In genomic region chr1:40381268-40382109, GRCh38 we compare ENCODE assay signal across 9 cellular contexts. TPM values are rescaled to one million over a fixed set of nuclear protein-coding genes. Genes with fewer than 3 reads are reported as not detected.
A peak's percentile ranks its signal among the peaks of the same experiment; 100 is the strongest.
DNase-seq lines count a peak whose midpoint lies in the region; ATAC-seq, FAIRE-seq and TF ChIP-seq lines count a peak whose summit lies in the region.
"Had no signal": no experiment of that assay in that cellular context is flagged by ENCODE, and none has a peak within 500 bp of the region (broad histone marks: within the 10 kb centered on the region; RNA-seq: fewer than 3 reads in every experiment).

No MANE protein-coding gene starts in this region.

- peak; percentile 71 for TF ChIP-seq POLR2A in GM12892 (IDR thresholded peaks at IDR 0.05; ENCODE audit: low read depth, low read length)

- peaks cover 100% of the 10 kb centered on the region for H3K36me3 Mint-ChIP-seq in activated T-helper 17 cell treated with anti-CD3 and anti-CD28 coated beads, Interleukin-2, amount 50 U/mL, for 72 hours (ENCODE audit: low read depth)
- H3K36me3 Mint-ChIP-seq in progenitor cell of endocrine pancreas (ENCODE audit: insufficient read depth): peaks cover 3% of the 10 kb centered on the region

- TF ChIP-seq CTCF in progenitor cell of endocrine pancreas (IDR thresholded peaks at IDR 0.05; ENCODE audit: unreplicated experiment): no peak

- no peaks in the 10 kb centered on the region for H3K9me3 Mint-ChIP-seq in activated T-helper 17 cell treated with anti-CD3 and anti-CD28 coated beads, Interleukin-2, amount 50 U/mL, for 72 hours
- no peaks in the 10 kb centered on the region for H3K9me3 Mint-ChIP-seq in progenitor cell of endocrine pancreas (ENCODE audit: low read depth)

- H3K27ac Mint-ChIP-seq in activated T-helper 17 cell treated with anti-CD3 and anti-CD28 coated beads, Interleukin-2, amount 50 U/mL, for 72 hours: peak overlapping the region; percentile 99
- peak overlapping the region; percentile 26 for H3K27ac Mint-ChIP-seq in progenitor cell of endocrine pancreas

- ATAC-seq in HG03175 (IDR thresholded peaks at IDR 0.05; ENCODE audit: unreplicated experiment) (peak; percentile 38), HG03439 (IDR thresholded peaks at IDR 0.05; ENCODE audit: unreplicated experiment) (no peak), HG02610 (IDR thresholded peaks at IDR 0.05; ENCODE audit: unreplicated experiment) (no peak)
- ATAC-seq in activated T-helper 17 cell treated with anti-CD3 and anti-CD28 coated beads, Interleukin-2, amount 50 U/mL, for 72 hours (replicated peaks): peak; percentile 12

- H3K4me1 Mint-ChIP-seq in activated T-helper 17 cell treated with anti-CD3 and anti-CD28 coated beads, Interleukin-2, amount 50 U/mL, for 72 hours: peaks cover 58% of the 10 kb centered on the region
- H3K4me1 Mint-ChIP-seq in progenitor cell of endocrine pancreas (ENCODE audit: low read depth): peaks cover 61% of the 10 kb centered on the region

- H3K27me3 Mint-ChIP-seq in activated T-helper 17 cell treated with anti-CD3 and anti-CD28 coated beads, Interleukin-2, amount 50 U/mL, for 72 hours: no peaks in the 10 kb centered on the region
- H3K27me3 Mint-ChIP-seq in progenitor cell of endocrine pancreas: no peaks in the 10 kb centered on the region

- FAIRE-seq in GM12892 (lab: Jason Lieb, UNC): peak; percentile 93
- FAIRE-seq in frontal cortex (lab: Jason Lieb, UNC): no peak

- peak overlapping the region; percentile 91 for H3K4me3 Mint-ChIP-seq in activated T-helper 17 cell treated with anti-CD3 and anti-CD28 coated beads, Interleukin-2, amount 50 U/mL, for 72 hours
- H3K4me3 Mint-ChIP-seq in progenitor cell of endocrine pancreas (ENCODE audit: low read depth): no peak overlapping the region

- DNase-seq in GM12892 (ENCODE audit: insufficient read length): no peak
- no peak for DNase-seq in progenitor cell of endocrine pancreas (ENCODE audit: low spot score, unreplicated experiment)
- DNase-seq in frontal cortex (ENCODE audit: low spot score in 2 of 2): no peak
- no peak for DNase-seq in GM19238 (ENCODE audit: insufficient read length, low spot score)
- DNase-seq: NCI-H1436 treated with DMSO at 0.1 percent for 48 hours had no signal

RNA-seq across cellular contexts. Expression of gene SMAP2, which starts 8.0 kb away (rescaled TPM):
- 122 TPM for polyA plus RNA-seq in GM12892 (2012; ENCODE audit: missing spikeins)
- total RNA-seq in activated T-helper 17 cell treated with anti-CD3 and anti-CD28 coated beads, Interleukin-2, amount 50 U/mL, for 72 hours: 100 to 1,000 TPM; 219 to 280 TPM
- total RNA-seq in progenitor cell of endocrine pancreas: 27.1 and 30.3 TPM in 2 replicates
- 28.1 TPM for total RNA-seq in frontal cortex

Comparison
In these comparisons a context has a peak if more than half of its experiments do, and no peak if none do; other contexts are left out.
1. ATAC-seq: peak in HG03175 (single experiment) and activated T-helper 17 cell treated with anti-CD3 and anti-CD28 coated beads, Interleukin-2, amount 50 U/mL, for 72 hours (single experiment); none in HG03439 (single experiment) and HG02610 (single experiment).